In the genomic region with DNA sequence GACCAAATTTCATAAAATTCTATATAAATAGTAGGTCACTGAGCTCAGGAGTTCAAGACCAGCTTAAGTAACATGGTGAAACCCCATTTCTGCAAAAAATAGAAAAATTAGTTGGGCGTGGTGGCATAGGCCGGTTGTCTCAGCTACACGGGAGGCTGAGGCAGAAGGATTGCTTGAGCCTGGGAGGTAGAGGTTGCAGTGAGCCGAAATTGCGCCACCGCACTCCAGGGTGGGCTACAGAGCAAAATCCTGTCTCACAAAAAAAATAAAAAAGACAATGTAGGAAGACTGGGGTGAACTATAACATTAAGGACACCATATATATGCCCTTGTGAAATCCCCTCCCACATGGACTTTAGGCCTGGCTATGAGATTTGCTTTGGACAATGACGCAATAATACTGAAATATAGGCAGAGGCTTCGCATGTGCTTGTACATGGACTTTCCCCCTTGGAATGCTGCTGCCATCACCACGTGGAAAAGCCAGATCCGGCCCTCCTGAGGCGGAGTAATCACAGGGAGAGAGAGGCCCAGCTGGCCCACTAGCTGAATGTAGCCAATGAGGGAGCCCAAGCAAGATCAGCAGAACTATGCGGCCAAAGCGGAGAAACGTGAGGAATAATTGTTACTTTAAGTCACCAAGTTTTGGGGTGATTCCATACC, we compare ENCODE assay signal across 1 cellular context.
TF ChIP-seq lines count a peak whose summit lies in the region.

No MANE protein-coding gene starts in this region.

TF ChIP-seq in IMR-90, 13 proteins besides CTCF, POLR2A, EP300 and RAD21:
- TF ChIP-seq CEBPB (IDR thresholded peaks at IDR 0.05; ENCODE audit: low read depth, low read length) (peak; percentile 63), BHLHE40 (IDR thresholded peaks at IDR 0.05; ENCODE audit: low read depth, low read length) (no peak)
